ENCODE assay signal across 1 cellular context in genomic region chr20:31677553-31678260, GRCh38.
TF ChIP-seq lines count a peak whose summit lies in the region.

No MANE protein-coding gene starts in this region.

TF ChIP-seq in IMR-90, 13 proteins besides CTCF, POLR2A, EP300 and RAD21 (continued from another document):
- TF ChIP-seq NFE2L2 (IDR thresholded peaks at IDR 0.05; ENCODE audit: low read depth, low read length) (no peak), MXI1 (IDR thresholded peaks at IDR 0.05; ENCODE audit: borderline replicate concordance, low read depth, low read length) (no peak)
